ENCODE assay signal across 1 cellular context in the genomic region with DNA sequence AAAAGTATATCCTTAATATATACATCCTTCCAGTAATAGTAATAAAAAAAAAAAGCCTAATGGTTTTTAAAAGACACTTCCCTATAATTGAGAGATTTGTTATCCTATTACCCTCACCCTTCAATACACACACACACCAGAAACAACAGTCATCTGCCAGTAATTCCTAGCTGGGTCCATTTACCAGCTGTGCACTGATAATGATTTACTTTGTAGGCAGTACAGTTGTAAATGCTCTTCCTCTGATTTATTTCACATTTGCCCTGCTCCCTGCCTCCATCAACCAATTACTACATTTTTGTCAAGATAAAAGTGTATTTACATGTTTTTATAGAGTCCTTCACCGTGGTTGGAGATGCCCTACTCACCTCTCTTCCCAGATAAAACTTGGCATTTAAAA.
A peak's percentile ranks its signal among the peaks of the same experiment; 100 is the strongest.
TF ChIP-seq lines count a peak whose summit lies in the region.

No MANE protein-coding gene starts in this region.

TF ChIP-seq in K562, 482 proteins besides CTCF, POLR2A, EP300 and RAD21:
- TF ChIP-seq, protein P1, sequence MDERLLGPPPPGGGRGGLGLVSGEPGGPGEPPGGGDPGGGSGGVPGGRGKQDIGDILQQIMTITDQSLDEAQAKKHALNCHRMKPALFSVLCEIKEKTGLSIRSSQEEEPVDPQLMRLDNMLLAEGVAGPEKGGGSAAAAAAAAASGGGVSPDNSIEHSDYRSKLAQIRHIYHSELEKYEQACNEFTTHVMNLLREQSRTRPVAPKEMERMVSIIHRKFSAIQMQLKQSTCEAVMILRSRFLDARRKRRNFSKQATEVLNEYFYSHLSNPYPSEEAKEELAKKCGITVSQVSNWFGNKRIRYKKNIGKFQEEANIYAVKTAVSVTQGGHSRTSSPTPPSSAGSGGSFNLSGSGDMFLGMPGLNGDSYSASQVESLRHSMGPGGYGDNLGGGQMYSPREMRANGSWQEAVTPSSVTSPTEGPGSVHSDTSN (CRISPR knock-in tag; IDR thresholded peaks at IDR 0.05; ENCODE audit: low read depth) = no peak
- TF ChIP-seq, protein P1 (tag; conservative IDR thresholded peaks at IDR 0.05; ENCODE audit: low read depth) = peak; percentile 33; the same call in 1 of the 2 replicates
- TF ChIP-seq NRF1 (conservative IDR thresholded peaks at IDR 0.05 in 1 of 2, IDR thresholded peaks at IDR 0.05 in 1 of 2) = no peak
- TF ChIP-seq KDM1A (IDR thresholded peaks at IDR 0.05) = peak in 1 of 2 experiments; percentile 24; a peak in 1 of 4 replicates
- TF ChIP-seq, protein P2, sequence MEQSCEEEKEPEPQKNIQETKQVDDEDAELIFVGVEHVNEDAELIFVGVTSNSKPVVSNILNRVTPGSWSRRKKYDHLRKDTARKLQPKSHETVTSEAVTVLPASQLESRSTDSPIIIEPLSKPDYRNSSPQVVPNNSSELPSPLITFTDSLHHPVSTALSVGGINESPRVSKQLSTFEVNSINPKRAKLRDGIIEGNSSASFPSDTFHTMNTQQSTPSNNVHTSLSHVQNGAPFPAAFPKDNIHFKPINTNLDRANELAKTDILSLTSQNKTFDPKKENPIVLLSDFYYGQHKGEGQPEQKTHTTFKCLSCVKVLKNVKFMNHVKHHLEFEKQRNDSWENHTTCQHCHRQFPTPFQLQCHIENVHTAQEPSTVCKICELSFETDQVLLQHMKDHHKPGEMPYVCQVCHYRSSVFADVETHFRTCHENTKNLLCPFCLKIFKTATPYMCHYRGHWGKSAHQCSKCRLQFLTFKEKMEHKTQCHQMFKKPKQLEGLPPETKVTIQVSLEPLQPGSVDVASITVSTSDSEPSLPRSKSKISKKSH (CRISPR knock-in tag; IDR thresholded peaks at IDR 0.05) = no peak
- no peak for TF ChIP-seq ZFX (CRISPR knock-in tag; IDR thresholded peaks at IDR 0.05)
- TF ChIP-seq, protein P3, sequence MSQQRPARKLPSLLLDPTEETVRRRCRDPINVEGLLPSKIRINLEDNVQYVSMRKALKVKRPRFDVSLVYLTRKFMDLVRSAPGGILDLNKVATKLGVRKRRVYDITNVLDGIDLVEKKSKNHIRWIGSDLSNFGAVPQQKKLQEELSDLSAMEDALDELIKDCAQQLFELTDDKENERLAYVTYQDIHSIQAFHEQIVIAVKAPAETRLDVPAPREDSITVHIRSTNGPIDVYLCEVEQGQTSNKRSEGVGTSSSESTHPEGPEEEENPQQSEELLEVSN (IDR thresholded peaks at IDR 0.05; ENCODE audit: borderline replicate concordance in 1 of 2, extremely low read depth in 1 of 2, insufficient read depth in 1 of 2, insufficient read length in 1 of 2, low read depth in 1 of 2, low read length in 1 of 2, poor library complexity in 1 of 2, severe bottlenecking in 1 of 2) = no peak
- peak; percentile 26; the same call in 1 of the 2 replicates for TF ChIP-seq CBFA2T3 (IDR thresholded peaks at IDR 0.05)
- TF ChIP-seq SRSF9 (IDR thresholded peaks at IDR 0.05; ENCODE audit: borderline replicate concordance, low read depth, low read length) = no peak
TF ChIP-seq in K562: peak in this region for 3.
